In genomic region chr6:159279790-159280277, GRCh38 we compare ENCODE assay signal across 1 cellular context.
TF ChIP-seq lines count a peak whose summit lies in the region.

No MANE protein-coding gene starts in this region.

TF ChIP-seq in HEK293, 187 proteins besides CTCF, POLR2A, EP300 and RAD21 (continued from another document):
- TF ChIP-seq, protein P1, sequence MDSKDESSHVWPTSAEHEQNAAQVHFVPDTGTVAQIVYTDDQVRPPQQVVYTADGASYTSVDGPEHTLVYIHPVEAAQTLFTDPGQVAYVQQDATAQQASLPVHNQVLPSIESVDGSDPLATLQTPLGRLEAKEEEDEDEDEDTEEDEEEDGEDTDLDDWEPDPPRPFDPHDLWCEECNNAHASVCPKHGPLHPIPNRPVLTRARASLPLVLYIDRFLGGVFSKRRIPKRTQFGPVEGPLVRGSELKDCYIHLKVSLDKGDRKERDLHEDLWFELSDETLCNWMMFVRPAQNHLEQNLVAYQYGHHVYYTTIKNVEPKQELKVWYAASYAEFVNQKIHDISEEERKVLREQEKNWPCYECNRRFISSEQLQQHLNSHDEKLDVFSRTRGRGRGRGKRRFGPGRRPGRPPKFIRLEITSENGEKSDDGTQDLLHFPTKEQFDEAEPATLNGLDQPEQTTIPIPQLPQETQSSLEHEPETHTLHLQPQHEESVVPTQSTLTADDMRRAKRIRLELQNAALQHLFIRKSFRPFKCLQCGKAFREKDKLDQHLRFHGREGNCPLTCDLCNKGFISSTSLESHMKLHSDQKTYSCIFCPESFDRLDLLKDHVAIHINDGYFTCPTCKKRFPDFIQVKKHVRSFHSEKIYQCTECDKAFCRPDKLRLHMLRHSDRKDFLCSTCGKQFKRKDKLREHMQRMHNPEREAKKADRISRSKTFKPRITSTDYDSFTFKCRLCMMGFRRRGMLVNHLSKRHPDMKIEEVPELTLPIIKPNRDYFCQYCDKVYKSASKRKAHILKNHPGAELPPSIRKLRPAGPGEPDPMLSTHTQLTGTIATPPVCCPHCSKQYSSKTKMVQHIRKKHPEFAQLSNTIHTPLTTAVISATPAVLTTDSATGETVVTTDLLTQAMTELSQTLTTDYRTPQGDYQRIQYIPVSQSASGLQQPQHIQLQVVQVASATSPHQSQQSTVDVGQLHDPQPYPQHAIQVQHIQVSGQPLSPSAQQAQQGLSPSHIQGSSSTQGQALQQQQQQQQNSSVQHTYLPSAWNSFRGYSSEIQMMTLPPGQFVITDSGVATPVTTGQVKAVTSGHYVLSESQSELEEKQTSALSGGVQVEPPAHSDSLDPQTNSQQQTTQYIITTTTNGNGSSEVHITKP (tag by site-specific recombination; IDR thresholded peaks at IDR 0.05): peak; percentile 55
- TF ChIP-seq, protein P2, sequence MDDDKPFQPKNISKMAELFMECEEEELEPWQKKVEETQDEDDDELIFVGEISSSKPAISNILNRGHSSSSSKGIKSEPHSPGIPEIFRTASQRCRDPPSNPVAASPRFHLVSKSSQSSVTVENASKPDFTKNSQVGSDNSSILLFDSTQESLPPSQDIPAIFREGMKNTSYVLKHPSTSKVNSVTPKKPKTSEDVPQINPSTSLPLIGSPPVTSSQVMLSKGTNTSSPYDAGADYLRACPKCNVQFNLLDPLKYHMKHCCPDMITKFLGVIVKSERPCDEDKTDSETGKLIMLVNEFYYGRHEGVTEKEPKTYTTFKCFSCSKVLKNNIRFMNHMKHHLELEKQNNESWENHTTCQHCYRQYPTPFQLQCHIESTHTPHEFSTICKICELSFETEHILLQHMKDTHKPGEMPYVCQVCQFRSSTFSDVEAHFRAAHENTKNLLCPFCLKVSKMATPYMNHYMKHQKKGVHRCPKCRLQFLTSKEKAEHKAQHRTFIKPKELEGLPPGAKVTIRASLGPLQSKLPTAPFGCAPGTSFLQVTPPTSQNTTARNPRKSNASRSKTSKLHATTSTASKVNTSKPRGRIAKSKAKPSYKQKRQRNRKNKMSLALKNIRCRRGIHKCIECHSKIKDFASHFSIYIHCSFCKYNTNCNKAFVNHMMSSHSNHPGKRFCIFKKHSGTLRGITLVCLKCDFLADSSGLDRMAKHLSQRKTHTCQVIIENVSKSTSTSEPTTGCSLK (tag by site-specific recombination; IDR thresholded peaks at IDR 0.05): no peak
- TF ChIP-seq ZNF777 (tag by site-specific recombination; IDR thresholded peaks at IDR 0.05; ENCODE audit: borderline replicate concordance): no peak
- 0 out of 2 replicates have a peak, but pooled peaks have one; percentile 17 for TF ChIP-seq ZNF660 (tag by site-specific recombination; IDR thresholded peaks at IDR 0.05)
- no peak for TF ChIP-seq ZNF404 (tag by site-specific recombination; IDR thresholded peaks at IDR 0.05)
